Comparison of ENCODE assay signal across 9 cellular contexts in genomic region chr6:26553264-26553738, GRCh38. TPM values are rescaled to one million over a fixed set of nuclear protein-coding genes. Genes with fewer than 3 reads are reported as not detected.
DNase-seq lines count a peak whose midpoint lies in the region; ATAC-seq and TF ChIP-seq lines count a peak whose summit lies in the region.
"Had no signal": no experiment of that assay in that cellular context is flagged by ENCODE, and none has a peak within 500 bp of the region (broad histone marks: within the 10 kb centered on the region; RNA-seq: fewer than 3 reads in every experiment).

No MANE protein-coding gene starts in this region.

- H3K27ac Mint-ChIP-seq in activated CD4-positive, alpha-beta T cell treated with anti-CD3 and anti-CD28 coated beads, Interleukin-2, amount 10 ng/mL, durations not matched to agents 24 days and 14 days = no peak overlapping the region
- H3K27ac Mint-ChIP-seq: stimulated activated naive CD8-positive, alpha-beta T cell treated with anti-CD3 and anti-CD28 coated beads, Interleukin-15, Interleukin-2, amounts not matched to agents 100 ng/mL and 50 ng/mL, for 24 hours had no signal

- peaks cover 22% of the 10 kb centered on the region for H3K4me1 Mint-ChIP-seq in activated CD4-positive, alpha-beta T cell treated with anti-CD3 and anti-CD28 coated beads, Interleukin-2, amount 10 ng/mL, durations not matched to agents 24 days and 14 days

- intact Hi-C loops in activated CD4-positive, alpha-beta T cell treated with anti-CD3 and anti-CD28 coated beads, Interleukin-2, amount 10 ng/mL, durations not matched to agents 24 days and 14 days (cut with micrococcal nuclease) = loop anchor here (1.0 to 5.0 kb wide), 6 partner anchors 15 to 924 kb away; partner anchors contain the start of genes ABT1 and HMGN4

- 0 to 2% methylated on average over 14 of the region's 14 CpGs for WGBS in lung, 2 donors

- H3K4me3 Mint-ChIP-seq in activated CD4-positive, alpha-beta T cell treated with anti-CD3 and anti-CD28 coated beads, Interleukin-2, amount 10 ng/mL, durations not matched to agents 24 days and 14 days = no peak overlapping the region
- H3K4me3 Mint-ChIP-seq: stimulated activated naive CD8-positive, alpha-beta T cell treated with anti-CD3 and anti-CD28 coated beads, Interleukin-15, Interleukin-2, amounts not matched to agents 100 ng/mL and 50 ng/mL, for 24 hours had no signal

- H3K36me3 Mint-ChIP-seq in activated CD4-positive, alpha-beta T cell treated with anti-CD3 and anti-CD28 coated beads, Interleukin-2, amount 10 ng/mL, durations not matched to agents 24 days and 14 days (ENCODE audit: low read depth) = no peaks in the 10 kb centered on the region

- no peaks in the 10 kb centered on the region for H3K4me1 ChIP-seq in lung (ENCODE audit: control insufficient read depth in 2 of 2, insufficient read depth in 2 of 2, low read length in 2 of 2)

- no peaks in the 10 kb centered on the region for H3K27me3 ChIP-seq in lung (ENCODE audit: control insufficient read depth, insufficient read depth)

- no peak overlapping the region for H3K4me3 ChIP-seq in lung

- H3K9me3 Mint-ChIP-seq in activated CD4-positive, alpha-beta T cell treated with anti-CD3 and anti-CD28 coated beads, Interleukin-2, amount 10 ng/mL, durations not matched to agents 24 days and 14 days = no peaks in the 10 kb centered on the region
- H3K9me3 Mint-ChIP-seq: stimulated activated naive CD8-positive, alpha-beta T cell treated with anti-CD3 and anti-CD28 coated beads, Interleukin-15, Interleukin-2, amounts not matched to agents 100 ng/mL and 50 ng/mL, for 24 hours had no signal

- DNase-seq in NCI-H524 (lab: John Stamatoyannopoulos, UW) (peak; percentile 43 to 78), ecto neural progenitor cell (ENCODE audit: low spot score) (peak; percentile 87), lung (ENCODE audit: low spot score) (peak; percentile 58)
- peak; percentile 93 for DNase-seq in activated CD4-positive, alpha-beta T cell treated with anti-CD3 and anti-CD28 coated beads, Interleukin-2, amount 10 ng/mL, durations not matched to agents 24 days and 14 days
- DNase-seq in stimulated activated CD4-positive, alpha-beta T cell treated with anti-CD3 and anti-CD28 coated beads, TNF-alpha, amount 100 ng/mL, for 4 hours (ENCODE audit: low read depth in 3 of 3) = peak; percentile 65 to 73 (median 70)

- ATAC-seq in GM18517 (IDR thresholded peaks at IDR 0.05; ENCODE audit: unreplicated experiment) (peak; percentile 34), HG03280 (IDR thresholded peaks at IDR 0.05; ENCODE audit: unreplicated experiment) (peak; percentile 42), lung (ENCODE audit: insufficient read depth, low FRiP score) (peak; percentile 80), GM19463 (IDR thresholded peaks at IDR 0.05; ENCODE audit: unreplicated experiment) (no peak)

- no peaks in the 10 kb centered on the region for H3K9me3 ChIP-seq in lung (ENCODE audit: control insufficient read depth in 2 of 2, insufficient read depth in 1 of 2, low read length in 1 of 2)

- peaks cover 2% of the 10 kb centered on the region for H3K27me3 Mint-ChIP-seq in activated CD4-positive, alpha-beta T cell treated with anti-CD3 and anti-CD28 coated beads, Interleukin-2, amount 10 ng/mL, durations not matched to agents 24 days and 14 days
- H3K27me3 Mint-ChIP-seq: stimulated activated naive CD8-positive, alpha-beta T cell treated with anti-CD3 and anti-CD28 coated beads, Interleukin-15, Interleukin-2, amounts not matched to agents 100 ng/mL and 50 ng/mL, for 24 hours had no signal

- no peaks in the 10 kb centered on the region for H3K36me3 ChIP-seq in lung (ENCODE audit: control insufficient read depth in 2 of 2, insufficient read depth in 2 of 2, low read length in 2 of 2)

- no peak for TF ChIP-seq CTCF in lung (IDR thresholded peaks at IDR 0.05; ENCODE audit: control extremely low read depth, extremely low read depth)

- peak overlapping the region in 1 of 2 donors; percentile 86 for H3K27ac ChIP-seq in lung (ENCODE audit: low read depth in 1 of 2, low read length in 1 of 2)

RNA-seq across cellular contexts. Expression of gene HMGN4, which starts 15.1 kb away (rescaled TPM):
- total RNA-seq in activated CD4-positive, alpha-beta T cell treated with anti-CD3 and anti-CD28 coated beads, Interleukin-2, amount 10 ng/mL, durations not matched to agents 24 days and 14 days = 81.6 and 83.4 TPM in 2 replicates
- 10 to 100 TPM; 50.8 to 57.6 TPM for total RNA-seq in lung
- 10 to 100 TPM; 16.1 to 73.3 TPM for polyA plus RNA-seq in lung

RNA-seq across cellular contexts. Expression of gene ABT1, which starts 43.5 kb away (rescaled TPM):
- 31.9 and 32.1 TPM in 2 replicates for total RNA-seq in activated CD4-positive, alpha-beta T cell treated with anti-CD3 and anti-CD28 coated beads, Interleukin-2, amount 10 ng/mL, durations not matched to agents 24 days and 14 days
- total RNA-seq in lung = 10 to 100 TPM; 15.6 to 18.2 TPM
- 10 to 100 TPM; 13.4 to 20.9 TPM for polyA plus RNA-seq in lung

RNA-seq across cellular contexts. Expression of gene BTN1A1, which starts 53.2 kb away (rescaled TPM):
- 0.07 TPM in 1 of 2 replicates, not detected in the other for total RNA-seq in activated CD4-positive, alpha-beta T cell treated with anti-CD3 and anti-CD28 coated beads, Interleukin-2, amount 10 ng/mL, durations not matched to agents 24 days and 14 days
- under 1 TPM; 0.06 to 0.26 TPM for total RNA-seq in lung
- polyA plus RNA-seq in lung = under 1 TPM in 1 of 2 donors, not detected in 1; 0.06 TPM
